ENCODE assay signal across 8 cellular contexts in the genomic region with DNA sequence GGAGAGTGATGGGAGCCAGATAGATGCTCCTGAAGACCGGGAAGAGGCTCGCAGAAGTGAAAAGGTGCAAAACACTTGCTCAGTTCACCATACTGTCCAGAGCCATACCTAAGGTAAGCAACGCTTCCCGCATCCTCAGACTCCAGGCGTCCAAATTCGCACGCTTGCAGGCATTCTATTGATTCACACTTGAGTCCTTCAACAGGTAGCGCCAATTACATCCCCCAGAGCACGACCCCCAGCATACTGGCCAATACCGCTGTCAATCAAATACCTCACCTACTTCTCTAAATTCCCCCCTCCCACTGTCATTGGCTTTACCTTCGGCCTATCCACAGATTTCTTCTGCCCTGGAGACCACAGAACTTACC. TPM values are rescaled to one million over a fixed set of nuclear protein-coding genes. Genes with fewer than 3 reads are reported as not detected.
DNase-seq lines count a peak whose midpoint lies in the region; ATAC-seq, FAIRE-seq and TF ChIP-seq lines count a peak whose summit lies in the region.

No MANE protein-coding gene starts in this region.

- DNase-seq in Calu3 (no peak), GM12878 (ENCODE audit: low read depth, low spot score) (no peak), neural crest cell (ENCODE audit: low read depth, low spot score) (no peak), upper lobe of left lung (no peak), adrenal gland (no peak), MV-4-11 (lab: John Stamatoyannopoulos, UW) (no peak)

- CTCF ChIA-PET in Calu3 (lab: Charles Lee) (no interaction called here), GM12878 (lab: Yijun Ruan, JAX) (no interaction called here)

- H3K27ac ChIP-seq in GM12878 (ENCODE audit: control insufficient read depth, insufficient read depth), result no peak overlapping the region
- H3K27ac ChIP-seq in upper lobe of left lung, result no peak overlapping the region
- H3K27ac ChIP-seq in adrenal gland, result no peak overlapping the region

- TF ChIP-seq EP300 in GM12878 (IDR thresholded peaks at IDR 0.05; ENCODE audit: borderline replicate concordance in 1 of 2, control insufficient read depth in 1 of 2, low read depth in 2 of 2, low read length in 2 of 2) (no peak), upper lobe of left lung (IDR thresholded peaks at IDR 0.05) (no peak)

- POLR2A ChIA-PET in GM12878 (lab: Charles Lee), result no interaction called here

- H3K9me3 ChIP-seq in GM12878 (replicated peaks; ENCODE audit: control insufficient read depth, insufficient read depth, low read length), result no peaks in the 10 kb centered on the region
- H3K9me3 ChIP-seq in upper lobe of left lung, result no peaks in the 10 kb centered on the region
- H3K9me3 ChIP-seq in adrenal gland (replicated peaks in 1 of 3), result no peaks in the 10 kb centered on the region

- H2AFZ ChIP-seq in GM12878 (ENCODE audit: control insufficient read depth, low read depth, low read length), result no peak overlapping the region

- H3K36me3 Mint-ChIP-seq in Calu3 (ENCODE audit: insufficient read depth, unreplicated experiment) (peaks cover 4% of the 10 kb centered on the region), neural crest cell (ENCODE audit: low read depth) (no peaks in the 10 kb centered on the region)

- no peak for TF ChIP-seq RAD21 in GM12878 (IDR thresholded peaks at IDR 0.05; ENCODE audit: insufficient read depth, low read depth, low read length)

- in situ Hi-C loops in GM12878 (cut with MboI), result no loop called here

- H3K4me3 ChIP-seq in GM12878 (no peak overlapping the region), upper lobe of left lung (peak overlapping the region in 2 of 4 donors; percentile 29 to 45), adrenal gland (peak overlapping the region in 1 of 4 donors; percentile 62)

- H3K9ac ChIP-seq in GM12878 (ENCODE audit: control insufficient read depth, insufficient read depth, low read length), result no peak overlapping the region

- TF ChIP-seq CTCF in Calu3 (IDR thresholded peaks at IDR 0.05; ENCODE audit: unreplicated experiment) (no peak), GM12878 (IDR thresholded peaks at IDR 0.05 in 2 of 3, conservative IDR thresholded peaks at IDR 0.05 in 1 of 3; ENCODE audit: control insufficient read depth in 2 of 3, extremely low read depth in 1 of 3, insufficient read depth in 1 of 3, low read depth in 3 of 3, low read length in 3 of 3) (no peak), neural crest cell (conservative IDR thresholded peaks at IDR 0.05) (no peak), upper lobe of left lung (IDR thresholded peaks at IDR 0.05) (no peak), adrenal gland (IDR thresholded peaks at IDR 0.05) (no peak)

- BruUV-seq in Calu3 (replicated peaks; lab: Mats Ljungman, UMichigan) (no TSS peak), GM12878 (replicated peaks; lab: Mats Ljungman, UMichigan) (no TSS peak)

- H3K27ac Mint-ChIP-seq in Calu3 (ENCODE audit: unreplicated experiment) (no peak overlapping the region), neural crest cell (ENCODE audit: unreplicated experiment) (no peak overlapping the region)

- no peak for TF ChIP-seq POLR2A in GM12878 (IDR thresholded peaks at IDR 0.05; ENCODE audit: low read depth, low read length)
- no peak for TF ChIP-seq POLR2A in upper lobe of left lung (IDR thresholded peaks at IDR 0.05)
- no peak for TF ChIP-seq POLR2A in adrenal gland (IDR thresholded peaks at IDR 0.05)

- peak overlapping the region; percentile 87 for H3K4me3 Mint-ChIP-seq in Calu3 (ENCODE audit: low read depth, unreplicated experiment)
- peak overlapping the region; percentile 98 for H3K4me3 Mint-ChIP-seq in neural crest cell

- H3K27me3 ChIP-seq in GM12878 (replicated peaks in 1 of 2; ENCODE audit: control insufficient read depth in 2 of 2, insufficient read depth in 2 of 2, low read length in 1 of 2) (peaks cover 3 to 7% of the 10 kb centered on the region in 2 experiments; a peak in 2 of 4 replicates), upper lobe of left lung (peaks cover 0 to 23% (median 9%) of the 10 kb centered on the region in 4 donors), adrenal gland (no peaks in the 10 kb centered on the region)

- H3K9me3 Mint-ChIP-seq in Calu3 (ENCODE audit: low read depth, unreplicated experiment) (no peaks in the 10 kb centered on the region), neural crest cell (peaks cover 3% of the 10 kb centered on the region)

- no peaks in the 10 kb centered on the region for H3K79me2 ChIP-seq in GM12878 (ENCODE audit: control insufficient read depth, insufficient read depth, low read length)

- no peak overlapping the region for H3K4me2 ChIP-seq in GM12878 (ENCODE audit: control insufficient read depth, insufficient read depth)

- no peaks in the 10 kb centered on the region for H3K4me1 ChIP-seq in GM12878 (ENCODE audit: control insufficient read depth, insufficient read depth, low read length)
- peaks cover 14 to 21% (median 15%) of the 10 kb centered on the region in 4 donors for H3K4me1 ChIP-seq in upper lobe of left lung
- peaks cover 9 to 13% of the 10 kb centered on the region in 2 donors for H3K4me1 ChIP-seq in adrenal gland (replicated peaks in 1 of 2)

- SMC1A ChIA-PET in GM12878 (lab: Charles Lee; ENCODE audit: uncharacterized antibody, unreplicated experiment), result no interaction called here

- no peaks in the 10 kb centered on the region for H4K20me1 ChIP-seq in GM12878 (ENCODE audit: control insufficient read depth, insufficient read depth)

- WGBS in GM12878 (ENCODE audit: insufficient coverage, insufficient replicate concordance, low lambda C conversion rate, missing lambda C conversion rate), result 51% methylated on average over 11 of the region's 11 CpGs
- 11 to 15% methylated on average over 11 of the region's 11 CpGs for WGBS in upper lobe of left lung, 2 donors
- WGBS in adrenal gland, 4 donors, result 7 to 18% (median 11%) methylated on average over 11 of the region's 11 CpGs

- RAD21 ChIA-PET in GM12878 (lab: Charles Lee; ENCODE audit: unreplicated experiment), result no interaction called here

- H3K36me3 ChIP-seq in GM12878 (ENCODE audit: control insufficient read depth in 2 of 2, insufficient read depth in 2 of 2, low read length in 1 of 2), result no peaks in the 10 kb centered on the region
- no peaks in the 10 kb centered on the region for H3K36me3 ChIP-seq in upper lobe of left lung
- H3K36me3 ChIP-seq in adrenal gland (replicated peaks in 1 of 2), result no peaks in the 10 kb centered on the region

- H3K27me3 Mint-ChIP-seq in Calu3 (ENCODE audit: unreplicated experiment), result peaks cover 72% of the 10 kb centered on the region
- H3K27me3 Mint-ChIP-seq in neural crest cell (ENCODE audit: low read depth), result peaks cover 71% of the 10 kb centered on the region

- H3K4me1 Mint-ChIP-seq in Calu3 (ENCODE audit: low read depth, unreplicated experiment) (peaks cover 19% of the 10 kb centered on the region), neural crest cell (peaks cover 23% of the 10 kb centered on the region)

- intact Hi-C loops in Calu3 (cut with micrococcal nuclease; ENCODE audit: unreplicated experiment), result no loop called here
- intact Hi-C loops in GM12878 (cut with micrococcal nuclease; ENCODE audit: unreplicated experiment), result no loop called here
- intact Hi-C loops in adrenal gland (cut with DNase I), result no loop called here

- no peak for FAIRE-seq in GM12878 (lab: Jason Lieb, UNC)

- ATAC-seq in HG02981 (IDR thresholded peaks at IDR 0.05; ENCODE audit: unreplicated experiment) (peak; percentile 25), GM12878 (no peak), upper lobe of left lung (ENCODE audit: low FRiP score in 2 of 2) (no peak), HG03095 (IDR thresholded peaks at IDR 0.05; ENCODE audit: unreplicated experiment) (no peak)

TF ChIP-seq in GM12878, 131 proteins besides CTCF, POLR2A, EP300 and RAD21 (continues in another document):
- TF ChIP-seq, protein P1, sequence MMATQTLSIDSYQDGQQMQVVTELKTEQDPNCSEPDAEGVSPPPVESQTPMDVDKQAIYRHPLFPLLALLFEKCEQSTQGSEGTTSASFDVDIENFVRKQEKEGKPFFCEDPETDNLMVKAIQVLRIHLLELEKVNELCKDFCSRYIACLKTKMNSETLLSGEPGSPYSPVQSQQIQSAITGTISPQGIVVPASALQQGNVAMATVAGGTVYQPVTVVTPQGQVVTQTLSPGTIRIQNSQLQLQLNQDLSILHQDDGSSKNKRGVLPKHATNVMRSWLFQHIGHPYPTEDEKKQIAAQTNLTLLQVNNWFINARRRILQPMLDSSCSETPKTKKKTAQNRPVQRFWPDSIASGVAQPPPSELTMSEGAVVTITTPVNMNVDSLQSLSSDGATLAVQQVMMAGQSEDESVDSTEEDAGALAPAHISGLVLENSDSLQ (IDR thresholded peaks at IDR 0.05), result peak; percentile 80
- TF ChIP-seq, protein P2, sequence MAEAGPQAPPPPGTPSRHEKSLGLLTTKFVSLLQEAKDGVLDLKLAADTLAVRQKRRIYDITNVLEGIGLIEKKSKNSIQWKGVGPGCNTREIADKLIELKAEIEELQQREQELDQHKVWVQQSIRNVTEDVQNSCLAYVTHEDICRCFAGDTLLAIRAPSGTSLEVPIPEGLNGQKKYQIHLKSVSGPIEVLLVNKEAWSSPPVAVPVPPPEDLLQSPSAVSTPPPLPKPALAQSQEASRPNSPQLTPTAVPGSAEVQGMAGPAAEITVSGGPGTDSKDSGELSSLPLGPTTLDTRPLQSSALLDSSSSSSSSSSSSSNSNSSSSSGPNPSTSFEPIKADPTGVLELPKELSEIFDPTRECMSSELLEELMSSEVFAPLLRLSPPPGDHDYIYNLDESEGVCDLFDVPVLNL (IDR thresholded peaks at IDR 0.05; ENCODE audit: low read depth, low read length), result no peak

RNA-seq across cellular contexts. Expression of a gene that starts 0.4 kb away (rescaled TPM):
- not detected in 2 replicates for total RNA-seq in Calu3 (2022)
- not detected in 2 replicates for total RNA-seq in GM12878 (2013; cell fraction: nucleolus; rRNA removed)
- total RNA-seq in GM12878 (2014; rRNA removed), result not detected in 2 replicates
- not detected in 2 replicates for total RNA-seq in GM12878 (2014; rRNA removed; fragmentation: Illumina TruSeq; extraction: Trizol)
- total RNA-seq in GM12878 (2021), result not detected in 2 replicates
- polyA plus RNA-seq in GM12878 (2011; ENCODE audit: low read depth), result not detected
- not detected in 2 replicates for polyA plus RNA-seq in GM12878 (2011; rRNA removed)
- polyA plus RNA-seq in GM12878 (2011; cell fraction: cytosol; rRNA removed), result not detected in 2 replicates
- polyA plus RNA-seq in GM12878 (2011; cell fraction: nucleus; rRNA removed), result not detected in 2 replicates
- 0.01 and 0.03 TPM in 2 replicates for polyA plus RNA-seq in GM12878 (2012)
- polyA plus RNA-seq in GM12878 (2014; fragmentation: Illumina TruSeq; extraction: Trizol), result not detected in 2 replicates
- polyA plus RNA-seq in GM12878 (2014; fragmentation: Nextera tagmentation; extraction: Ambion mirVana), result under 1 TPM; under 0.01 to 0.05 TPM
- not detected in 2 replicates for polyA plus RNA-seq in GM12878 (2014; rRNA removed)
- under 1 TPM; 0.03 to 0.08 TPM for polyA plus RNA-seq in GM12878 (2016; fragmentation: Nextera tagmentation; extraction: Ambion mirVana)
- polyA minus RNA-seq in GM12878 (2011; rRNA and poly(A)+ RNA removed), result not detected in 2 replicates
- not detected in 2 replicates for polyA minus RNA-seq in GM12878 (2011; cell fraction: cytosol; rRNA and poly(A)+ RNA removed)
- under 0.01 TPM in 1 of 2 replicates, not detected in the other for polyA minus RNA-seq in GM12878 (2011; cell fraction: nucleus; rRNA and poly(A)+ RNA removed)
- 3.0 and 4.3 TPM in 2 replicates for total RNA-seq in neural crest cell
- under 1 TPM in 1 of 6 donors, not detected in 5; 0.07 TPM for total RNA-seq in upper lobe of left lung
- total RNA-seq in adrenal gland, result 1 to 10 TPM in 6 of 8 donors, under 1 TPM in 2; 0.60 to 8.4 (median 3.0) TPM
- polyA plus RNA-seq in adrenal gland, result 1 to 10 TPM; 1.0 to 1.8 (median 1.5) TPM
